ENCODE assay signal across 9 cellular contexts in genomic region chr17:58330544-58330996, GRCh38. TPM values are rescaled to one million over a fixed set of nuclear protein-coding genes. Genes with fewer than 3 reads are reported as not detected.
A peak's percentile ranks its signal among the peaks of the same experiment; 100 is the strongest.
DNase-seq lines count a peak whose midpoint lies in the region; ATAC-seq and TF ChIP-seq lines count a peak whose summit lies in the region.
"Had no signal": no experiment of that assay in that cellular context is flagged by ENCODE, and none has a peak within 500 bp of the region (broad histone marks: within the 10 kb centered on the region; RNA-seq: fewer than 3 reads in every experiment).

No MANE protein-coding gene starts in this region.

- peak overlapping the region; percentile 98 for H3K4me3 ChIP-seq in OCI-LY7 (ENCODE audit: low read depth, low read length, poor library complexity, severe bottlenecking)
- H3K4me3 ChIP-seq in neutrophil (ENCODE audit: low read depth in 1 of 2, low read length in 1 of 2), result peak overlapping the region; percentile 86 to 95
- H3K4me3 ChIP-seq in adrenal gland, result peak overlapping the region in 1 of 4 donors; percentile 48

- peak overlapping the region; percentile 92 for H3K4me2 ChIP-seq in OCI-LY7 (ENCODE audit: low read length)

- H3K4me1 ChIP-seq in OCI-LY7 (ENCODE audit: insufficient read depth, low read length, poor library complexity, severe bottlenecking) (peaks cover 61% of the 10 kb centered on the region), neutrophil (ENCODE audit: control insufficient read depth in 1 of 2, insufficient read depth in 1 of 2, low read depth in 1 of 2, low read length in 1 of 2) (peaks cover 81 to 84% of the 10 kb centered on the region in 2 experiments), adrenal gland (replicated peaks in 1 of 2) (peaks cover 13 to 14% of the 10 kb centered on the region in 2 donors)

- H4K20me1 ChIP-seq in OCI-LY7 (ENCODE audit: insufficient read depth, low read length), result 0 out of 2 replicates have a peak, but pooled peaks cover 6% of the 10 kb centered on the region

- peaks cover 0 to 9% (median 7%) of the 10 kb centered on the region in 7 donors for H3K9me3 Mint-ChIP-seq in CD14-positive monocyte
- no peaks in the 10 kb centered on the region for H3K9me3 Mint-ChIP-seq in activated naive CD8-positive, alpha-beta T cell treated with anti-CD3 and anti-CD28 coated beads, Interleukin-2, amount 50 U/mL, for 24 hours

- intact Hi-C loops in CD14-positive monocyte (cut with micrococcal nuclease) (loop anchor here (2.0 to 10.0 kb wide), 3 partner anchors 14 to 184 kb away; partner anchors contain the start of genes MTMR4 (in 1 of the 2) and SUPT4H1 (in 1 of the 2)), OCI-LY7 (cut with micrococcal nuclease; ENCODE audit: unreplicated experiment) (loop anchor here (5.0 to 10.0 kb wide), 3 partner anchors 706 to 824 kb away; partner anchors contain the start of genes PRR11 and SKA2), adrenal gland (cut with DNase I) (no loop called here)

- CTCF ChIA-PET in OCI-LY7 (lab: Charles Lee; ENCODE audit: unreplicated experiment), result interaction anchor here (1.0 to 1.6 kb wide), 2 partner anchors 14 to 87 kb away, joined by 4 to 7 read pairs; no protein-coding TSS in a partner anchor

- H3K4me3 Mint-ChIP-seq in CD14-positive monocyte, result peak overlapping the region; percentile 99 to 100
- peak overlapping the region; percentile 99 for H3K4me3 Mint-ChIP-seq in activated naive CD8-positive, alpha-beta T cell treated with anti-CD3 and anti-CD28 coated beads, Interleukin-2, amount 50 U/mL, for 24 hours

- H3K27ac Mint-ChIP-seq in CD14-positive monocyte, result peak overlapping the region; percentile 98 to 100 (median 98)
- H3K27ac Mint-ChIP-seq in activated naive CD8-positive, alpha-beta T cell treated with anti-CD3 and anti-CD28 coated beads, Interleukin-2, amount 50 U/mL, for 24 hours, result peak overlapping the region; percentile 98

- no TSS peak for BruUV-seq in OCI-LY7 (replicated peaks; lab: Mats Ljungman, UMichigan)

- H3K27me3 Mint-ChIP-seq in CD14-positive monocyte (ENCODE audit: low read depth in 3 of 3), result peaks cover 15 to 23% (median 17%) of the 10 kb centered on the region in 3 donors
- H3K27me3 Mint-ChIP-seq in activated naive CD8-positive, alpha-beta T cell treated with anti-CD3 and anti-CD28 coated beads, Interleukin-2, amount 50 U/mL, for 24 hours, result peaks cover 15% of the 10 kb centered on the region

- no peak for TF ChIP-seq CTCF in CD14-positive monocyte (IDR thresholded peaks at IDR 0.05)
- TF ChIP-seq CTCF in OCI-LY7 (conservative IDR thresholded peaks at IDR 0.05; ENCODE audit: low read length), result no peak
- no peak for TF ChIP-seq CTCF in neutrophil (IDR thresholded peaks at IDR 0.05)
- no peak for TF ChIP-seq CTCF in adrenal gland (IDR thresholded peaks at IDR 0.05)

- POLR2A ChIA-PET in OCI-LY7 (lab: Charles Lee), result interaction anchor here (4.4 to 8.0 kb wide), 2 partner anchors 13 to 21 kb away, joined by 37 to 179 read pairs; partner anchors contain the start of gene SUPT4H1

- peaks cover 41% of the 10 kb centered on the region for H3K79me2 ChIP-seq in OCI-LY7 (ENCODE audit: insufficient read depth, low read depth, low read length)

- H3K36me3 ChIP-seq in OCI-LY7 (ENCODE audit: insufficient read depth, low read length) (peaks cover 28% of the 10 kb centered on the region), neutrophil (peaks cover 20% of the 10 kb centered on the region), adrenal gland (replicated peaks in 1 of 2) (no peaks in the 10 kb centered on the region)

- H3K9me3 ChIP-seq in OCI-LY7 (ENCODE audit: low read length) (no peaks in the 10 kb centered on the region), neutrophil (no peaks in the 10 kb centered on the region), adrenal gland (replicated peaks in 1 of 3) (no peaks in the 10 kb centered on the region)

- peak; percentile 0 for ATAC-seq in activated naive CD8-positive, alpha-beta T cell treated with anti-CD3 and anti-CD28 coated beads, Interleukin-2, amount 50 U/mL, for 24 hours
- ATAC-seq in HG02678 (IDR thresholded peaks at IDR 0.05; ENCODE audit: unreplicated experiment), result no peak
- no peak for ATAC-seq in HG02981 (IDR thresholded peaks at IDR 0.05; ENCODE audit: unreplicated experiment)

- H3K9me2 ChIP-seq in OCI-LY7 (ENCODE audit: insufficient read depth, low read length), result no peaks in the 10 kb centered on the region

- peak overlapping the region; percentile 99 for H3K27ac ChIP-seq in OCI-LY7 (ENCODE audit: low read depth, low read length, poor library complexity, severe bottlenecking)
- peak overlapping the region; percentile 100 for H3K27ac ChIP-seq in neutrophil
- peak overlapping the region in 1 of 5 donors; percentile 78 for H3K27ac ChIP-seq in adrenal gland
- H3K27ac ChIP-seq: RWPE1 had no signal

- TF ChIP-seq POLR2A in adrenal gland (IDR thresholded peaks at IDR 0.05), result no peak

- peaks cover 72% of the 10 kb centered on the region for H3K4me1 Mint-ChIP-seq in CD14-positive monocyte
- H3K4me1 Mint-ChIP-seq in activated naive CD8-positive, alpha-beta T cell treated with anti-CD3 and anti-CD28 coated beads, Interleukin-2, amount 50 U/mL, for 24 hours, result peaks cover 76% of the 10 kb centered on the region

- no peak overlapping the region for H2AFZ ChIP-seq in OCI-LY7 (ENCODE audit: low read length)

- DNase-seq in CD14-positive monocyte (ENCODE audit: low spot score), result no peak
- DNase-seq in OCI-LY7 (ENCODE audit: low spot score), result peak; percentile 61
- DNase-seq in activated naive CD8-positive, alpha-beta T cell treated with anti-CD3 and anti-CD28 coated beads, Interleukin-2, amount 50 U/mL, for 24 hours, result peak; percentile 48
- DNase-seq in adrenal gland, result no peak
- DNase-seq in UCSD-AML1 (lab: John Stamatoyannopoulos, UW; ENCODE audit: unreplicated experiment), result no peak

- H3K27me3 ChIP-seq in neutrophil, result peaks cover 1% of the 10 kb centered on the region
- H3K27me3 ChIP-seq in adrenal gland, result no peaks in the 10 kb centered on the region

- H3K36me3 Mint-ChIP-seq in CD14-positive monocyte, result peaks cover 18 to 22% of the 10 kb centered on the region in 2 donors
- H3K36me3 Mint-ChIP-seq in activated naive CD8-positive, alpha-beta T cell treated with anti-CD3 and anti-CD28 coated beads, Interleukin-2, amount 50 U/mL, for 24 hours (ENCODE audit: low read depth), result peaks cover 42% of the 10 kb centered on the region

- 65 to 78% (median 73%) methylated on average over 10 of the region's 10 CpGs for WGBS in adrenal gland, 4 donors

RNA-seq across cellular contexts. Expression of gene TSPOAP1, which starts 2.0 kb away (rescaled TPM):
- under 1 TPM; 0.10 to 0.18 TPM for polyA plus RNA-seq in CD14-positive monocyte
- total RNA-seq in OCI-LY7 (2014; rRNA removed; shearing (Covaris generic)), result 24.0 TPM in 2 replicates
- total RNA-seq in OCI-LY7 (2022), result 50.6 and 54.4 TPM in 2 replicates
- total RNA-seq in adrenal gland, result 10 to 100 TPM in 7 of 8 donors, 1 to 10 TPM in 1; 7.1 to 57.8 (median 22.3) TPM
- 100 to 1,000 TPM in 1 of 3 donors, 10 to 100 TPM in 1, 1 to 10 TPM in 1; 4.7 to 140 (median 96.6) TPM for polyA plus RNA-seq in adrenal gland

RNA-seq across cellular contexts. Expression of gene SUPT4H1, which starts 21.4 kb away (rescaled TPM):
- polyA plus RNA-seq in CD14-positive monocyte, result 100 to 1,000 TPM; 241 to 251 TPM
- 41.1 and 56.5 TPM in 2 replicates for total RNA-seq in OCI-LY7 (2014; rRNA removed; shearing (Covaris generic))
- 65.5 and 78.4 TPM in 2 replicates for total RNA-seq in OCI-LY7 (2022)
- total RNA-seq in adrenal gland, result 100 to 1,000 TPM in 2 of 8 donors, 10 to 100 TPM in 6; 65.5 to 118 (median 90.3) TPM
- 100 to 1,000 TPM in 1 of 3 donors, 10 to 100 TPM in 2; 58.6 to 178 (median 60.8) TPM for polyA plus RNA-seq in adrenal gland

RNA-seq across cellular contexts. Expression of gene MPO, which starts 49.8 kb away (rescaled TPM):
- 1 to 10 TPM; 4.2 to 7.5 TPM for polyA plus RNA-seq in CD14-positive monocyte
- not detected in 2 replicates for total RNA-seq in OCI-LY7 (2014; rRNA removed; shearing (Covaris generic))
- not detected in 2 replicates for total RNA-seq in OCI-LY7 (2022)
- total RNA-seq in adrenal gland, result under 1 TPM in 6 of 8 donors, not detected in 2; 0.19 to 0.79 (median 0.38) TPM
- polyA plus RNA-seq in adrenal gland, result under 1 TPM in 2 of 3 donors, not detected in 1; 0.13 to 0.24 TPM

Comparison
In these comparisons a context has a peak if more than half of its experiments do, and no peak if none do; other contexts are left out.
1. DNase-seq: peak in OCI-LY7 (single experiment) and activated naive CD8-positive, alpha-beta T cell treated with anti-CD3 and anti-CD28 coated beads, Interleukin-2, amount 50 U/mL, for 24 hours (single experiment); none in CD14-positive monocyte (single experiment), adrenal gland (0 of 7) and UCSD-AML1 (single experiment).
2. intact Hi-C loops: an anchor here in CD14-positive monocyte (2.0 to 10.0 kb wide) and OCI-LY7 (5.0 to 10.0 kb wide); none called in adrenal gland.